Comparison of ENCODE assay signal across 18 cellular contexts in genomic region chr13:86907116-86907515, GRCh38.
DNase-seq lines count a peak whose midpoint lies in the region; ATAC-seq and TF ChIP-seq lines count a peak whose summit lies in the region.
"Had no signal": no experiment of that assay in that cellular context is flagged by ENCODE, and none has a peak within 500 bp of the region (broad histone marks: within the 10 kb centered on the region; RNA-seq: fewer than 3 reads in every experiment).

No MANE protein-coding gene starts in this region.

- no peak overlapping the region for H3K23ac ChIP-seq in neuronal stem cell (ENCODE audit: low read depth, low read length, poor library complexity)

- H4K8ac ChIP-seq in neuronal stem cell (ENCODE audit: low read depth, low read length), result no peak overlapping the region

- H3K9me2 ChIP-seq in Karpas-422 (replicated peaks; ENCODE audit: insufficient read depth, low read length), result no peaks in the 10 kb centered on the region

- H3K27ac ChIP-seq in Karpas-422 (ENCODE audit: low read length), result no peak overlapping the region
- H3K27ac ChIP-seq in neuronal stem cell (replicated peaks; ENCODE audit: low read length), result no peak overlapping the region
- H3K27ac ChIP-seq: KMS-11 had no signal

- ATAC-seq in esophagus mucosa (no peak), HG03565 (IDR thresholded peaks at IDR 0.05; ENCODE audit: unreplicated experiment) (no peak)
- ATAC-seq: GM12878 had no signal

- H3K9ac ChIP-seq in Karpas-422 (ENCODE audit: low read length) (no peak overlapping the region), neuronal stem cell (ENCODE audit: low read depth, low read length, poor library complexity) (no peak overlapping the region)
- H3K9ac ChIP-seq: KMS-11 had no signal

- H3K4me1 ChIP-seq in Karpas-422 (ENCODE audit: low read length) (peaks cover 5% of the 10 kb centered on the region), neuronal stem cell (ENCODE audit: control insufficient read depth in 2 of 2, insufficient read depth in 1 of 2, low read depth in 1 of 2, low read length in 2 of 2) (peaks cover 2 to 4% of the 10 kb centered on the region in 2 donors)

- H3K4me3 ChIP-seq in Karpas-422 (ENCODE audit: low read length) (no peak overlapping the region), fibroblast of villous mesenchyme (ENCODE audit: low read depth, low read length) (no peak overlapping the region), neuronal stem cell (ENCODE audit: low read length in 2 of 2) (no peak overlapping the region)
- H3K4me3 ChIP-seq: GM12878 had no signal

- no peak overlapping the region for H3K18ac ChIP-seq in neuronal stem cell (ENCODE audit: low read length)

- no peak overlapping the region for H3K4me2 ChIP-seq in Karpas-422 (ENCODE audit: low read depth, low read length, poor library complexity, severe bottlenecking)
- H3K4me2 ChIP-seq in neuronal stem cell (ENCODE audit: insufficient read depth, low read length, poor library complexity, severe bottlenecking), result no peak overlapping the region
- H3K4me2 ChIP-seq: KMS-11 had no signal

- no peaks in the 10 kb centered on the region for H3K36me3 ChIP-seq in Karpas-422 (ENCODE audit: insufficient read depth, low read length)
- H3K36me3 ChIP-seq in neuronal stem cell (replicated peaks in 1 of 2; ENCODE audit: control insufficient read depth in 2 of 2, insufficient read depth in 2 of 2, low read length in 2 of 2), result no peaks in the 10 kb centered on the region

- no peak for DNase-seq in Karpas-422
- DNase-seq in astrocyte of the hippocampus (ENCODE audit: low read depth, low spot score), result peak; percentile 13
- DNase-seq in fibroblast of villous mesenchyme (ENCODE audit: low read depth), result peak; percentile 25
- DNase-seq in neuronal stem cell (ENCODE audit: low spot score), result no peak
- no peak for DNase-seq in stimulated activated CD4-positive, alpha-beta T cell treated with anti-CD3 and anti-CD28 coated beads, Interleukin-2, amount 100 ng/mL, for 48 hours
- DNase-seq in NCI-H1930 (lab: John Stamatoyannopoulos, UW), result no peak
- DNase-seq: CD4-positive, CD25-positive, alpha-beta regulatory T cell; COR-L47; DMS 273 treated with DMSO at 0.1 percent for 48 hours; DMS79 treated with DMSO at 0.1 percent for 48 hours; H7; NCI-H1694; NCI-H2081 treated with DMSO at 0.1 percent for 48 hours; NCI-H69 had no signal

- H2BK15ac ChIP-seq in neuronal stem cell (ENCODE audit: low read length), result no peak overlapping the region

- no peak overlapping the region for H2BK5ac ChIP-seq in neuronal stem cell (ENCODE audit: low read length)

- no peak overlapping the region for H4K91ac ChIP-seq in neuronal stem cell (ENCODE audit: low read depth, low read length, poor library complexity)

- H2BK120ac ChIP-seq in neuronal stem cell (ENCODE audit: low read depth, low read length), result no peak overlapping the region

- no peak overlapping the region for H2BK12ac ChIP-seq in neuronal stem cell (ENCODE audit: low read length)

- WGBS in neuronal stem cell (ENCODE audit: extremely low coverage in 2 of 2, insufficient read length in 2 of 2, insufficient replicate concordance in 1 of 2), 2 donors, result no CpG with 5 or more reads among the region's 3 CpGs

- H3K79me1 ChIP-seq in neuronal stem cell (ENCODE audit: low read depth, low read length), result no peaks in the 10 kb centered on the region

- H3K9me3 ChIP-seq in Karpas-422 (ENCODE audit: low read length) (no peaks in the 10 kb centered on the region), neuronal stem cell (replicated peaks in 1 of 2; ENCODE audit: control insufficient read depth in 2 of 2, insufficient read depth in 1 of 2, low read depth in 1 of 2, low read length in 2 of 2) (no peaks in the 10 kb centered on the region)

- H3K14ac ChIP-seq in neuronal stem cell (ENCODE audit: low read length), result no peak overlapping the region

- TF ChIP-seq CTCF in fibroblast of villous mesenchyme (IDR thresholded peaks at IDR 0.05; ENCODE audit: insufficient read depth, low read depth, low read length), result no peak

- H3K27me3 ChIP-seq in Karpas-422 (ENCODE audit: low read length) (no peaks in the 10 kb centered on the region), neuronal stem cell (ENCODE audit: control insufficient read depth in 3 of 3, insufficient read depth in 3 of 3, low read depth in 1 of 3, low read length in 3 of 3) (no peaks in the 10 kb centered on the region)

- H4K20me1 ChIP-seq in Karpas-422 (ENCODE audit: insufficient read depth, low read depth, low read length), result no peaks in the 10 kb centered on the region

- H2AK5ac ChIP-seq in neuronal stem cell (ENCODE audit: low read depth, low read length), result no peak overlapping the region

- peak overlapping the region; percentile 4 for H2AFZ ChIP-seq in Karpas-422 (ENCODE audit: low read length)
- peak overlapping the region; percentile 26 for H2AFZ ChIP-seq in neuronal stem cell (ENCODE audit: low read length)

- H3K4ac ChIP-seq in neuronal stem cell (ENCODE audit: low read length), result no peak overlapping the region

- no peaks in the 10 kb centered on the region for H3K79me2 ChIP-seq in Karpas-422 (ENCODE audit: low read length)

Comparison
In these comparisons a context has a peak if more than half of its experiments do, and no peak if none do; other contexts are left out.
1. DNase-seq: peak in astrocyte of the hippocampus (single experiment) and fibroblast of villous mesenchyme (single experiment); none in Karpas-422 (single experiment), neuronal stem cell (single experiment), stimulated activated CD4-positive, alpha-beta T cell treated with anti-CD3 and anti-CD28 coated beads, Interleukin-2, amount 100 ng/mL, for 48 hours (0 of 2) and NCI-H1930 (0 of 2).